ENCODE assay signal across 13 cellular contexts in the genomic region with DNA sequence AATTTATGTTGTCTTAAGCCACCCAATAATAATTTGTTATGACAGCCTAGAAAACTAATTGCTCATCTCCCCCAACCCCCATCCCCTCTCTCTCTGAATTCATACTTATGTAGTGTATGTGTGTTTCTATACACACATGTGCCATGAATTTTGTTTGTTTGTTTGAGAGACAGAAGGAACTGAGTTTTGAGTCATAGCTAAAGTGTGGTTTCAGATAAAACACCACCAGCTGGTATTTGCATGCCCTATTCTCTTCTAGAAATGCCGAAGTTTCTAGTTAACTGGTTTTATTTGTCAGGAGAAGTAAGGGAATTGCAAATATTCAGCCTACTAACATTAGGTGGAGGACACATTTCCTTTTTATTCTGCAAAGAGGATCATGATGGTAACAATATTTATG. TPM values are rescaled to one million over a fixed set of nuclear protein-coding genes. Genes with fewer than 3 reads are reported as not detected.
"Had no signal": no experiment of that assay in that cellular context is flagged by ENCODE, and none has a peak within 500 bp of the region (broad histone marks: within the 10 kb centered on the region; RNA-seq: fewer than 3 reads in every experiment).

No MANE protein-coding gene starts in this region.

- H3K36me3 ChIP-seq: HAP-1 had no signal

- H3K27ac ChIP-seq: GM23248 had no signal

- ATAC-seq: HCT116, K562 had no signal

- H2AFZ ChIP-seq: GM23248 had no signal

- H3K4me3 ChIP-seq: GM23248, HAP-1, K562 had no signal

- H3K4me1 ChIP-seq: HAP-1 had no signal

- H3K9ac ChIP-seq: GM23248 had no signal

- H3K9me3 ChIP-seq: HAP-1 had no signal

- DNase-seq: GM23248, GOT3, H7, HFFc6, IMR-90, Kasumi-1, KG1 had no signal

- FAIRE-seq: HTR-8/SVneo, K562 had no signal

RNA-seq across cellular contexts. Expression of a gene that starts 17.4 kb away (rescaled TPM):
- total RNA-seq: GM23248, H4, H7, HFFc6, HT-29, IMR-90 had no signal
- polyA plus RNA-seq: GM23248, IMR-90 had no signal

RNA-seq across cellular contexts. Expression of a gene that starts 37.2 kb away (rescaled TPM):
- total RNA-seq: GM23248, H4, H7, HFFc6, HT-29, IMR-90, K562 had no signal
- polyA plus RNA-seq: GM23248, IMR-90, K562 had no signal

RNA-seq across cellular contexts. Expression of a gene that starts 53.6 kb away (rescaled TPM):
- total RNA-seq: GM23248, H4, H7, HFFc6, HT-29, IMR-90, K562 had no signal
- polyA plus RNA-seq: GM23248, IMR-90, K562 had no signal
